Comparison of ENCODE assay signal across 1 cellular context in genomic region chr3:185528481-185529009, GRCh38.
TF ChIP-seq lines count a peak whose summit lies in the region.

No MANE protein-coding gene starts in this region.

TF ChIP-seq in K562, 482 proteins besides CTCF, POLR2A, EP300 and RAD21:
- TF ChIP-seq EGR1 (conservative IDR thresholded peaks at IDR 0.05) = peak; percentile 45; the same call in 1 of the 2 replicates
- TF ChIP-seq TAL1 (IDR thresholded peaks at IDR 0.05) = 0 out of 2 replicates have a peak, but pooled peaks have one; percentile 31
- peak; percentile 34; the same call in 1 of the 2 replicates for TF ChIP-seq ARID1B (IDR thresholded peaks at IDR 0.05)
- TF ChIP-seq L3MBTL2 (IDR thresholded peaks at IDR 0.05) = no peak
- peak; percentile 64 for TF ChIP-seq CBFA2T3 (IDR thresholded peaks at IDR 0.05)
- 0 out of 2 replicates have a peak, but pooled peaks have one; percentile 13 for TF ChIP-seq SOX6 (IDR thresholded peaks at IDR 0.05)
- peak in 1 of 2 experiments; percentile 57; a peak in 1 of 4 replicates for TF ChIP-seq KDM1A (IDR thresholded peaks at IDR 0.05)
- peak; percentile 65 for TF ChIP-seq TCF3 (CRISPR knock-in tag; IDR thresholded peaks at IDR 0.05)
- no peak for TF ChIP-seq RUNX1 (IDR thresholded peaks at IDR 0.05; ENCODE audit: low read depth)
- peak; percentile 31; the same call in 1 of the 2 replicates for TF ChIP-seq TEAD4 (IDR thresholded peaks at IDR 0.05; ENCODE audit: low read length)
- no peak for TF ChIP-seq TEAD4 (CRISPR knock-in tag; IDR thresholded peaks at IDR 0.05; ENCODE audit: borderline replicate concordance)
